ENCODE assay signal across 8 cellular contexts in the genomic region with DNA sequence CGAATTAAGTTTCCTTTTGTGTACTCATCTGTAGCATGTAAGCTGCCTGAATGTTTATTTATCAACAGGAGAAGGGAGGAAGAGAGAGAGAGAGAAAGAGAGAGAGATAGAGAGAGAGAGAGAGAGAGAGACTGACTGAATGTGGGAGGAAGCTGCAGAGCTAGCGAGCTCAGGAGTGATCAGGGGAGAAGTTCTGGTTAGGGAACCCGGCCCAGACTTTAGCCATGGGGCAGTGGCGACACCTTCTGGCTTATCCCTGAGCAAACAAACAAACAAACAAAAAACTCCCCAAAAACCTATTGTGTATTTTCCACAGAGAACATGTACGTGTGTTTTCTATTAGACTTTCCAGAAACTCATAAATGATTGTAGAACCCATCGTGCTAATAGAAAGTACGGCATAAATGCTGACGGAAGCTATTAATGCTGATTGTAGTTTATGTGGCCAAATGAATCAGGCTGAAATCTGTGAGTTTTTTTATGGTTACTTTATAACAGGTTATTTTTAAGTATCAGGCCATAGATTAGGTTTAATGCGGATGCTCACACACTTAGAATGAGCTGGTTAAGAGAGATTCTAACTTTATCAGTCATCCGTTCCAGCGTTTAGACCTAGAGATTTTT.
A peak's percentile ranks its signal among the peaks of the same experiment; 100 is the strongest.
DNase-seq lines count a peak whose midpoint lies in the region; ATAC-seq, FAIRE-seq and TF ChIP-seq lines count a peak whose summit lies in the region.

No MANE protein-coding gene starts in this region.

- H3K27me3 ChIP-seq in BE2C, result no peaks in the 10 kb centered on the region

- intact Hi-C loops in activated CD8-positive, alpha-beta T cell treated with anti-CD3 and anti-CD28 coated beads for 36 hours (cut with micrococcal nuclease), result loop anchor here (5.0 to 10.0 kb wide), 4 partner anchors 91 to 1268 kb away; no protein-coding TSS in a partner anchor

- H3K4me1 ChIP-seq in BE2C, result no peaks in the 10 kb centered on the region

- H3K4me1 Mint-ChIP-seq in activated CD8-positive, alpha-beta T cell treated with anti-CD3 and anti-CD28 coated beads for 36 hours (ENCODE audit: low read depth), result peaks cover 46% of the 10 kb centered on the region

- no peaks in the 10 kb centered on the region for H3K9me3 ChIP-seq in BE2C

- H3K9me3 Mint-ChIP-seq in activated CD8-positive, alpha-beta T cell treated with anti-CD3 and anti-CD28 coated beads for 36 hours, result no peaks in the 10 kb centered on the region

- CTCF ChIA-PET in activated CD8-positive, alpha-beta T cell treated with anti-CD3 and anti-CD28 coated beads for 36 hours (lab: Charles Lee), result interaction anchor here (0.6 to 4.0 kb wide), 38 partner anchors 8 to 1449 kb away, joined by 3 to 25 read pairs (median 4); no protein-coding TSS in a partner anchor

- H3K27ac Mint-ChIP-seq in activated CD8-positive, alpha-beta T cell treated with anti-CD3 and anti-CD28 coated beads for 36 hours, result peak overlapping the region; percentile 55

- POLR2A ChIA-PET in activated CD8-positive, alpha-beta T cell treated with anti-CD3 and anti-CD28 coated beads for 36 hours (lab: Charles Lee), result interaction anchor here (0.5 to 1.2 kb wide), 3 partner anchors 10 to 1270 kb away, joined by 3 to 4 read pairs (median 4); no protein-coding TSS in a partner anchor

- H3K36me3 Mint-ChIP-seq in activated CD8-positive, alpha-beta T cell treated with anti-CD3 and anti-CD28 coated beads for 36 hours (ENCODE audit: low read depth), result no peaks in the 10 kb centered on the region

- peak; percentile 46 for ATAC-seq in GM19372 (IDR thresholded peaks at IDR 0.05; ENCODE audit: low read depth, unreplicated experiment)
- ATAC-seq in activated CD8-positive, alpha-beta T cell treated with anti-CD3 and anti-CD28 coated beads for 36 hours, result peak; percentile 20

- peak; percentile 34 for DNase-seq in BE2C
- peak; percentile 55 for DNase-seq in NCI-H226
- peak; percentile 77 for DNase-seq in activated CD8-positive, alpha-beta T cell treated with anti-CD3 and anti-CD28 coated beads for 36 hours
- DNase-seq in middle frontal gyrus (ENCODE audit: extremely low spot score, low spot score), result peak; percentile 55
- peak; percentile 37 for DNase-seq in stimulated activated CD8-positive, alpha-beta memory T cell treated with anti-CD3 and anti-CD28 coated beads, Interleukin-4, amount 100 ng/mL, for 24 hours (ENCODE audit: low read depth)
- DNase-seq in NCI-H1048 (lab: John Stamatoyannopoulos, UW), result no peak

- H3K4me3 ChIP-seq in BE2C (ENCODE audit: low read depth, low read length), result no peak overlapping the region

- H3K4me3 Mint-ChIP-seq in activated CD8-positive, alpha-beta T cell treated with anti-CD3 and anti-CD28 coated beads for 36 hours, result no peak overlapping the region

- H3K27me3 Mint-ChIP-seq in activated CD8-positive, alpha-beta T cell treated with anti-CD3 and anti-CD28 coated beads for 36 hours, result peaks cover 2% of the 10 kb centered on the region

- peak; percentile 73 for TF ChIP-seq CTCF in BE2C (IDR thresholded peaks at IDR 0.05; ENCODE audit: low read depth, low read length)
- peak; percentile 82 for TF ChIP-seq CTCF in activated CD8-positive, alpha-beta T cell treated with anti-CD3 and anti-CD28 coated beads for 36 hours (IDR thresholded peaks at IDR 0.05)

- peak; percentile 43 for FAIRE-seq in endometrium (lab: Jason Lieb, UNC)

- H3K36me3 ChIP-seq in BE2C, result no peaks in the 10 kb centered on the region
